21 cellular contexts compared by ENCODE assay signal in the genomic region with DNA sequence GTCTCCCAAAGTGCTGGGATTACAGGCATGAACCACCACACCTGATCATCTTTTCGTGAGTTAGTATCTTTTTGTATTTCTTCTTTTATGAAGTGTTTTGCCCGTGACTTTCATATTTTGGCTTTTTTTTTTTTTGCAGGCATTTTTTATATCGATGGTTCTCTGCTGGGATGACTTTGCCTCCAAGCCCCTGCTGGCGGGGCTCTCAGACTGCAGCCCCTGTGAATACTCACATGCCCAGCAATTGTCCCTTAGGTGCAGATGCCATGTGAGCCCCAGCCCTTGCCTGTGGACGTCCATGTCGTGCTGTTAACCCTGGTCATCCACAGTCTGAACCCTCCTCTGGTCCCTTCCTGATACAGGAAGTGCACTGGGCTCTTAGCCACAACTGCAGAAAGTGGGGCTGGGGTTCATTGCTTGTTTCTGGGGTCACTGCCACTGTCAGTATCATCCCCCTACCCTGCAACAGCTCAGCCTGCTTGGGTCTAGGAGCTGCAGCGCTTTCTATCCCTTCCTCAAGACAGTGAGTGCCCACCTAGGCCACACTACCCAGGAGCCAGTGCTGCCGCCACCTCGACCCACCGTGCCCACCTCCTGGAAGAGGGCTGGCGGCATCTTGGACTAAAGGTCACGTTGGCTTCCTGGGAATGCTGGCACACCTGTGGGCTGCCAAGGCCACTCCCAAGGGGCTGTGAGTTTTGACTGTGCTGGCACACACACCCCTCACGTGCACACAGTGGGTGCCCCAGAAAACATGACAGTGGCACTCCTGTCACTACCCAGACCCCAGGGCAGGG. TPM values are rescaled to one million over a fixed set of nuclear protein-coding genes. Genes with fewer than 3 reads are reported as not detected.
DNase-seq lines count a peak whose midpoint lies in the region; ATAC-seq lines count a peak whose summit lies in the region.
"Had no signal": no experiment of that assay in that cellular context is flagged by ENCODE, and none has a peak within 500 bp of the region (broad histone marks: within the 10 kb centered on the region; RNA-seq: fewer than 3 reads in every experiment).

No MANE protein-coding gene starts in this region.

- peak; percentile 30 for DNase-seq in D341Med (ENCODE audit: low spot score)
- DNase-seq in H7 = peak; percentile 71
- peak; percentile 34 for DNase-seq in ecto neural progenitor cell (ENCODE audit: low spot score)
- peak; percentile 62 for DNase-seq in posterior vena cava (ENCODE audit: low spot score)
- DNase-seq in mucosa of gallbladder (ENCODE audit: low spot score) = no peak
- DNase-seq in NCI-H748 treated with DMSO at 0.1 percent for 48 hours (lab: John Stamatoyannopoulos, UW) = no peak
- DNase-seq: activated CD4-positive, alpha-beta T cell treated with anti-CD3 and anti-CD28 coated beads for 4 hours; amniotic stem cell; central memory CD4-positive, alpha-beta T cell; DND-41; erythroblast; foreskin melanocyte; natural killer cell; NCI-H1105 treated with DMSO at 0.1 percent for 48 hours; NCI-H526 treated with DMSO at 0.1 percent for 48 hours; SHP77; small intestine; stimulated activated CD4-positive, alpha-beta T cell treated with anti-CD3 and anti-CD28 coated beads, Interleukin-2, amount 100 ng/mL, for 48 hours; stimulated activated naive CD8-positive, alpha-beta T cell treated with anti-CD3 and anti-CD28 coated beads, Interleukin-15, Interleukin-2, amounts not matched to agents 100 U/mL and 50 U/mL, for 24 hours; trophoblast cell had no signal

- H3K36me3 ChIP-seq in H7 (replicated peaks; ENCODE audit: control insufficient read depth, insufficient read depth, low read length) = no peaks in the 10 kb centered on the region

- no peak overlapping the region for H3K4me3 ChIP-seq in H7 (ENCODE audit: insufficient read depth, low read depth, low read length)

- H3K27me3 ChIP-seq in H7 (ENCODE audit: control insufficient read depth, insufficient read depth, low read length) = no peaks in the 10 kb centered on the region

- intact Hi-C loops in posterior vena cava (cut with DNase I) = no loop called here

- ATAC-seq in GM21381 (IDR thresholded peaks at IDR 0.05; ENCODE audit: unreplicated experiment) = no peak
- ATAC-seq: natural killer cell; stimulated activated naive CD8-positive, alpha-beta T cell treated with anti-CD3 and anti-CD28 coated beads, Interleukin-15, Interleukin-2, amounts not matched to agents 100 U/mL and 50 U/mL, for 24 hours had no signal

RNA-seq across cellular contexts. Expression of a gene that starts 21.9 kb away (rescaled TPM):
- total RNA-seq in H7 (2014; rRNA removed; shearing (Covaris generic)) = not detected in 2 replicates
- total RNA-seq in posterior vena cava (not detected), mucosa of gallbladder (not detected)
- total RNA-seq: natural killer cell had no signal

Comparison
In these comparisons a context has a peak if more than half of its experiments do, and no peak if none do; other contexts are left out.
1. DNase-seq: peak in D341Med (single experiment), H7 (single experiment), ecto neural progenitor cell (single experiment) and posterior vena cava (single experiment); none in mucosa of gallbladder (single experiment) and NCI-H748 treated with DMSO at 0.1 percent for 48 hours (single experiment).